ENCODE assay signal across 8 cellular contexts in genomic region chr20:34516874-34517542, GRCh38. TPM values are rescaled to one million over a fixed set of nuclear protein-coding genes. Genes with fewer than 3 reads are reported as not detected.
A peak's percentile ranks its signal among the peaks of the same experiment; 100 is the strongest.
DNase-seq lines count a peak whose midpoint lies in the region; ATAC-seq, FAIRE-seq and TF ChIP-seq lines count a peak whose summit lies in the region.

No MANE protein-coding gene starts in this region.

- peak overlapping the region; percentile 89 to 100 (median 96) for H3K27ac Mint-ChIP-seq in CD8-positive, alpha-beta memory T cell

- CTCF ChIA-PET in CD8-positive, alpha-beta memory T cell (lab: Charles Lee): interaction anchor here (0.7 to 3.6 kb wide), 5 partner anchors 191 to 1437 kb away, joined by 3 to 29 read pairs (median 3); partner anchors contain the start of gene SCAND1
- CTCF ChIA-PET in PC-9 (lab: Charles Lee): no interaction called here

- no peaks in the 10 kb centered on the region for H3K9me3 Mint-ChIP-seq in CD8-positive, alpha-beta memory T cell

- peak overlapping the region; percentile 77 for H3K4me2 ChIP-seq in PC-9

- peaks cover 43% of the 10 kb centered on the region for H3K79me2 ChIP-seq in PC-9 (ENCODE audit: low read depth)

- POLR2A ChIA-PET in CD8-positive, alpha-beta memory T cell (lab: Charles Lee): interaction anchor here (0.6 to 1.9 kb wide), 3 partner anchors 41 to 214 kb away, joined by 3 to 8 read pairs (median 5); partner anchors contain the start of genes AHCY, MAP1LC3A and TP53INP2
- POLR2A ChIA-PET in PC-9 (lab: Charles Lee; ENCODE audit: unreplicated experiment): interaction anchor here (0.5 kb wide), 1 partner anchor 744 kb away, joined by 3 read pairs; no protein-coding TSS in a partner anchor

- H3K36me3 ChIP-seq in CD8-positive, alpha-beta memory T cell (ENCODE audit: insufficient read depth, low read length): no peaks in the 10 kb centered on the region
- peaks cover 12% of the 10 kb centered on the region; the same call in 1 of the 2 replicates for H3K36me3 ChIP-seq in HAP-1 (replicated peaks)
- peaks cover 4% of the 10 kb centered on the region; the same call in 1 of the 2 replicates for H3K36me3 ChIP-seq in PC-9 (ENCODE audit: low read depth)
- peaks cover 3% of the 10 kb centered on the region for H3K36me3 ChIP-seq in brain microvascular endothelial cell (replicated peaks)
- no peaks in the 10 kb centered on the region for H3K36me3 ChIP-seq in kidney (ENCODE audit: control insufficient read depth in 1 of 2, insufficient read depth in 2 of 2, low read length in 2 of 2)

- no peaks in the 10 kb centered on the region for H3K9me3 ChIP-seq in CD8-positive, alpha-beta memory T cell (ENCODE audit: low read length)
- no peaks in the 10 kb centered on the region for H3K9me3 ChIP-seq in HAP-1
- no peaks in the 10 kb centered on the region for H3K9me3 ChIP-seq in PC-9 (ENCODE audit: insufficient read depth, low read depth)
- H3K9me3 ChIP-seq in kidney (ENCODE audit: control insufficient read depth in 1 of 2, low read length in 2 of 2): no peaks in the 10 kb centered on the region

- H3K27me3 Mint-ChIP-seq in CD8-positive, alpha-beta memory T cell: no peaks in the 10 kb centered on the region

- intact Hi-C loops in PC-9 (cut with micrococcal nuclease; ENCODE audit: unreplicated experiment): loop anchor here (1.0 kb wide), 1 partner anchor 9 kb away; no protein-coding TSS in a partner anchor
- intact Hi-C loops in kidney (cut with DNase I): no loop called here

- H3K4me3 ChIP-seq in CD8-positive, alpha-beta memory T cell (ENCODE audit: low read length): peak overlapping the region; percentile 85
- H3K4me3 ChIP-seq in HAP-1 (peak overlapping the region; percentile 96), PC-9 (peak overlapping the region; percentile 95), brain microvascular endothelial cell (ENCODE audit: low read depth, low read length) (peak overlapping the region; percentile 88), kidney (ENCODE audit: low read length in 2 of 2) (peak overlapping the region; percentile 79 to 93)

- no peak for TF ChIP-seq CTCF in PC-9 (conservative IDR thresholded peaks at IDR 0.05)
- TF ChIP-seq CTCF in brain microvascular endothelial cell (IDR thresholded peaks at IDR 0.05; ENCODE audit: low read depth, low read length, missing control alignments): no peak
- no peak for TF ChIP-seq CTCF in kidney (IDR thresholded peaks at IDR 0.05; ENCODE audit: borderline replicate concordance, extremely low read depth, insufficient read depth)

- no peaks in the 10 kb centered on the region for H4K20me1 ChIP-seq in PC-9 (ENCODE audit: insufficient read depth)

- peaks cover 53 to 85% (median 83%) of the 10 kb centered on the region in 3 donors for H3K4me1 Mint-ChIP-seq in CD8-positive, alpha-beta memory T cell

- FAIRE-seq in kidney (lab: Jason Lieb, UNC): no peak

- DNase-seq in CD8-positive, alpha-beta memory T cell: peak in 1 of 5 donors; percentile 21
- DNase-seq in HAP-1 (ENCODE audit: low spot score in 2 of 2): peak; percentile 14 to 53
- DNase-seq in PC-9: no peak
- DNase-seq in brain microvascular endothelial cell: no peak
- no peak for DNase-seq in kidney
- peak; percentile 33 to 37 for DNase-seq in stimulated activated CD4-positive, alpha-beta T cell treated with anti-CD3 and anti-CD28 coated beads, Interleukin-4, amount 100 ng/mL, for 48 hours (ENCODE audit: low read depth in 2 of 2)
- no peak for DNase-seq in COR-L47 (lab: John Stamatoyannopoulos, UW)

- H2AFZ ChIP-seq in PC-9: peak overlapping the region; percentile 73

- peak overlapping the region; percentile 73 for H3K27ac ChIP-seq in CD8-positive, alpha-beta memory T cell (ENCODE audit: low read depth, low read length)
- H3K27ac ChIP-seq in PC-9 (peak overlapping the region; percentile 69), brain microvascular endothelial cell (peak overlapping the region; percentile 81), kidney (ENCODE audit: low read depth in 2 of 2, low read length in 2 of 2) (peak overlapping the region; percentile 95)

- no peaks in the 10 kb centered on the region for H3K27me3 ChIP-seq in CD8-positive, alpha-beta memory T cell (ENCODE audit: insufficient read depth, low read length, poor library complexity, severe bottlenecking)
- no peaks in the 10 kb centered on the region for H3K27me3 ChIP-seq in HAP-1 (ENCODE audit: low read depth)
- no peaks in the 10 kb centered on the region for H3K27me3 ChIP-seq in PC-9 (ENCODE audit: insufficient read depth, low read depth)
- H3K27me3 ChIP-seq in brain microvascular endothelial cell (replicated peaks): no peaks in the 10 kb centered on the region

- no peak for ATAC-seq in GM21390 (IDR thresholded peaks at IDR 0.05; ENCODE audit: unreplicated experiment)

- peak overlapping the region; percentile 65 to 88 for H3K9ac ChIP-seq in kidney (ENCODE audit: low read length in 2 of 2)

- BruUV-seq in PC-9 (replicated peaks; lab: Mats Ljungman, UMichigan): no TSS peak

- peak overlapping the region; percentile 94 to 100 (median 99) for H3K4me3 Mint-ChIP-seq in CD8-positive, alpha-beta memory T cell

- H3K9me2 ChIP-seq in PC-9 (ENCODE audit: insufficient read depth): no peaks in the 10 kb centered on the region

- in situ Hi-C loops in HAP-1 (cut with MboI; ENCODE audit: low sequenced_read_pairs): loop anchor here (5.0 kb wide), 1 partner anchor 215 kb away; the partner anchor contains the start of gene AHCY
- in situ Hi-C loops in brain microvascular endothelial cell (cut with HindIII; ENCODE audit: low pct_ligation_motif_present, low sequenced_read_pairs): no loop called here

- peaks cover 42% of the 10 kb centered on the region for H3F3A ChIP-seq in PC-9 (ENCODE audit: insufficient read depth, low read depth)

- H3K4me1 ChIP-seq in CD8-positive, alpha-beta memory T cell (ENCODE audit: insufficient read depth, low read length): peaks cover 24% of the 10 kb centered on the region
- H3K4me1 ChIP-seq in HAP-1 (peaks cover 11% of the 10 kb centered on the region), PC-9 (replicated peaks; ENCODE audit: insufficient read depth) (peaks cover 9% of the 10 kb centered on the region), kidney (ENCODE audit: control insufficient read depth in 1 of 2, insufficient read depth in 1 of 2, low read depth in 1 of 2, low read length in 2 of 2) (peaks cover 13% of the 10 kb centered on the region in 2 donors)

- peaks cover 0 to 38% (median 6%) of the 10 kb centered on the region in 3 donors for H3K36me3 Mint-ChIP-seq in CD8-positive, alpha-beta memory T cell

RNA-seq across cellular contexts. Expression of gene DYNLRB1, which starts 0.8 kb away (rescaled TPM):
- 10 to 100 TPM; 81.1 to 81.2 TPM for total RNA-seq in CD8-positive, alpha-beta memory T cell
- 315 TPM for polyA plus RNA-seq in CD8-positive, alpha-beta memory T cell
- total RNA-seq in PC-9 (2021): 145 and 179 TPM in 2 replicates
- 185 TPM for total RNA-seq in kidney
- polyA plus RNA-seq in kidney (ENCODE audit: insufficient read depth, low read depth, low replicate concordance): 676 TPM

RNA-seq across cellular contexts. Expression of gene MAP1LC3A, which starts 41.5 kb away (rescaled TPM):
- 1 to 10 TPM; 1.5 to 1.7 TPM for total RNA-seq in CD8-positive, alpha-beta memory T cell
- 8.5 TPM for polyA plus RNA-seq in CD8-positive, alpha-beta memory T cell
- not detected in 2 replicates for total RNA-seq in PC-9 (2021)
- 42.5 TPM for total RNA-seq in kidney
- polyA plus RNA-seq in kidney (ENCODE audit: insufficient read depth, low read depth, low replicate concordance): 153 TPM

Comparison
In these comparisons a context has a peak if more than half of its experiments do, and no peak if none do; other contexts are left out.
1. DNase-seq: peak in HAP-1 (2 of 2) and stimulated activated CD4-positive, alpha-beta T cell treated with anti-CD3 and anti-CD28 coated beads, Interleukin-4, amount 100 ng/mL, for 48 hours (2 of 2); none in PC-9 (0 of 2), brain microvascular endothelial cell (single experiment), kidney (single experiment) and COR-L47 (single experiment).
2. RNA of gene MAP1LC3A, which starts 41.5 kb away (total RNA-seq): 42.5 TPM in kidney (single experiment); 1.5 to 1.7 TPM in CD8-positive, alpha-beta memory T cell and not detected in PC-9; every median in the first group is over 10 times any median in the second.
3. Peak in every context shown above with its lines, with median percentiles within 50 percentile points of each other: H3K27ac ChIP-seq and H3K4me3 ChIP-seq.